9 cellular contexts compared by ENCODE assay signal in genomic region chr2:167127135-167127534, GRCh38.
A peak's percentile ranks its signal among the peaks of the same experiment; 100 is the strongest.
DNase-seq lines count a peak whose midpoint lies in the region; ATAC-seq, FAIRE-seq and TF ChIP-seq lines count a peak whose summit lies in the region.
"Had no signal": no experiment of that assay in that cellular context is flagged by ENCODE, and none has a peak within 500 bp of the region (broad histone marks: within the 10 kb centered on the region; RNA-seq: fewer than 3 reads in every experiment).

No MANE protein-coding gene starts in this region.

- ATAC-seq in HepG2 (peak; percentile 76), GM18870 (IDR thresholded peaks at IDR 0.05; ENCODE audit: unreplicated experiment) (no peak)

- H3K4me1 ChIP-seq in HepG2 (ENCODE audit: insufficient read depth, low read length), result no peaks in the 10 kb centered on the region

- no peak overlapping the region for H2AFZ ChIP-seq in HepG2 (ENCODE audit: low read length)

- no peaks in the 10 kb centered on the region for H3K9me3 Mint-ChIP-seq in T-helper 2 cell treated with Interferon-gamma antibody and Interleukin-4, amounts not matched to agents 5 μg/mL and 100 μg/mL, for 36 hours

- TF ChIP-seq RAD21 in HepG2 (CRISPR knock-in tag; IDR thresholded peaks at IDR 0.05), result no peak

- no peak overlapping the region for H3K9ac ChIP-seq in HepG2 (ENCODE audit: insufficient read depth, low read depth, low read length)

- POLR2A ChIA-PET in HepG2 (lab: Yijun Ruan, JAX), result no interaction called here

- in situ Hi-C loops in G401 (cut with HindIII; ENCODE audit: low sequenced_read_pairs) (no loop called here), HepG2 (cut with HindIII; ENCODE audit: extremely low pct_ligation_motif_present, low pct_unique_long_range_greater_than_20kb) (loop anchor here (25.0 kb wide), 1 partner anchor 985 kb away; no protein-coding TSS in a partner anchor)

- no peak overlapping the region for H3K4me3 Mint-ChIP-seq in T-helper 2 cell treated with Interferon-gamma antibody and Interleukin-4, amounts not matched to agents 5 μg/mL and 100 μg/mL, for 36 hours

- WGBS in HepG2 (ENCODE audit: low lambda C conversion rate), result 0% methylated on average over 1 of the region's 1 CpG

- CTCF ChIA-PET in HepG2 (lab: Yijun Ruan, JAX; ENCODE audit: low intra/inter-chr PET ratio, low total read pairs), result no interaction called here

- no peaks in the 10 kb centered on the region for H3K27me3 ChIP-seq in HepG2 (ENCODE audit: control insufficient read depth in 1 of 2, insufficient read depth in 2 of 2, low read length in 2 of 2)

- no peaks in the 10 kb centered on the region for H3K36me3 Mint-ChIP-seq in T-helper 2 cell treated with Interferon-gamma antibody and Interleukin-4, amounts not matched to agents 5 μg/mL and 100 μg/mL, for 36 hours (ENCODE audit: low read depth)

- H3K4me1 Mint-ChIP-seq in T-helper 2 cell treated with Interferon-gamma antibody and Interleukin-4, amounts not matched to agents 5 μg/mL and 100 μg/mL, for 36 hours (ENCODE audit: low read depth), result no peaks in the 10 kb centered on the region

- DNase-seq in G401 (ENCODE audit: low spot score) (peak; percentile 70), NCI-H1694 (lab: John Stamatoyannopoulos, UW) (peak; percentile 74), astrocyte of the hippocampus (ENCODE audit: low read depth, low spot score) (peak; percentile 34), HepG2 (ENCODE audit: low spot score) (peak; percentile 33), epidermal melanocyte (ENCODE audit: insufficient read length, low spot score) (no peak), NCI-H146 (lab: John Stamatoyannopoulos, UW) (no peak)
- DNase-seq in T-helper 2 cell treated with Interferon-gamma antibody and Interleukin-4, amounts not matched to agents 5 μg/mL and 100 μg/mL, for 36 hours (ENCODE audit: low spot score), result no peak
- DNase-seq: activated CD4-positive, alpha-beta T cell treated with anti-CD3 and anti-CD28 coated beads, Interleukin-2, amount 50 U/mL, for 4 hours had no signal

- H3K9me3 ChIP-seq in HepG2 (ENCODE audit: low read length), result no peaks in the 10 kb centered on the region

- no peak overlapping the region for H3K4me2 ChIP-seq in HepG2 (ENCODE audit: low read depth, low read length)

- no peaks in the 10 kb centered on the region for H3K27me3 Mint-ChIP-seq in T-helper 2 cell treated with Interferon-gamma antibody and Interleukin-4, amounts not matched to agents 5 μg/mL and 100 μg/mL, for 36 hours (ENCODE audit: low read depth)

- TF ChIP-seq CTCF in HepG2 (CRISPR knock-in tag; IDR thresholded peaks at IDR 0.05), result peak; percentile 36

- no peak overlapping the region for H3K27ac Mint-ChIP-seq in T-helper 2 cell treated with Interferon-gamma antibody and Interleukin-4, amounts not matched to agents 5 μg/mL and 100 μg/mL, for 36 hours

- H3K36me3 ChIP-seq in HepG2 (replicated peaks in 1 of 2; ENCODE audit: control insufficient read depth in 1 of 2, insufficient read depth in 2 of 2, low read length in 2 of 2), result no peaks in the 10 kb centered on the region

- TF ChIP-seq EP300 in HepG2 (IDR thresholded peaks at IDR 0.05; ENCODE audit: low read depth in 2 of 2, low read length in 2 of 2), result no peak
- TF ChIP-seq EP300 in HepG2 (CRISPR knock-in tag; IDR thresholded peaks at IDR 0.05; ENCODE audit: borderline replicate concordance), result no peak

- TF ChIP-seq POLR2A in HepG2 (IDR thresholded peaks at IDR 0.05; ENCODE audit: insufficient read depth in 1 of 2, low read depth in 2 of 2, low read length in 2 of 2), result no peak

- H3K4me3 ChIP-seq in HepG2 (replicated peaks in 1 of 3; ENCODE audit: insufficient read depth in 1 of 3, low read depth in 2 of 3, low read length in 3 of 3), result no peak overlapping the region

- H3K27ac ChIP-seq in HepG2 (ENCODE audit: extremely low read length, insufficient read depth, low read length), result no peak overlapping the region

- H4K20me1 ChIP-seq in HepG2 (ENCODE audit: insufficient read depth, low read length), result no peaks in the 10 kb centered on the region

- BruUV-seq in HepG2 (replicated peaks; lab: Mats Ljungman, UMichigan), result no TSS peak

- peak; percentile 34 for FAIRE-seq in HepG2 (lab: Jason Lieb, UNC)

- intact Hi-C loops in HepG2 (cut with micrococcal nuclease; ENCODE audit: unreplicated experiment), result loop anchor here (2.0 kb wide), 1 partner anchor 86 kb away; no protein-coding TSS in a partner anchor

- no peaks in the 10 kb centered on the region for H3K79me2 ChIP-seq in HepG2 (ENCODE audit: insufficient read depth, low read length)

TF ChIP-seq in HepG2, 621 proteins besides CTCF, POLR2A, EP300 and RAD21:
- TF ChIP-seq ARID3A (IDR thresholded peaks at IDR 0.05; ENCODE audit: low read depth, low read length) (0 out of 2 replicates have a peak, but pooled peaks have one; percentile 18), ZNF335 (CRISPR knock-in tag; IDR thresholded peaks at IDR 0.05) (no peak), STAG1 (CRISPR knock-in tag; IDR thresholded peaks at IDR 0.05) (peak; percentile 39)

Comparison
In these comparisons a context has a peak if more than half of its experiments do, and no peak if none do; other contexts are left out.
1. DNase-seq: peak in G401 (single experiment), NCI-H1694 (single experiment), astrocyte of the hippocampus (single experiment) and HepG2 (single experiment); none in epidermal melanocyte (single experiment), T-helper 2 cell treated with Interferon-gamma antibody and Interleukin-4, amounts not matched to agents 5 μg/mL and 100 μg/mL, for 36 hours (single experiment) and NCI-H146 (single experiment).